8 cellular contexts compared by ENCODE assay signal in genomic region chrX:135974279-135974856, GRCh38. TPM values are rescaled to one million over a fixed set of nuclear protein-coding genes. Genes with fewer than 3 reads are reported as not detected.
DNase-seq lines count a peak whose midpoint lies in the region; TF ChIP-seq lines count a peak whose summit lies in the region.

No MANE protein-coding gene starts in this region.

- TF ChIP-seq EP300 in transverse colon (IDR thresholded peaks at IDR 0.05; ENCODE audit: low read depth): no peak

- CTCF ChIA-PET in OCI-LY7 (lab: Charles Lee; ENCODE audit: unreplicated experiment): no interaction called here
- CTCF ChIA-PET in activated naive CD4-positive, alpha-beta T cell treated with anti-CD3 and anti-CD28 coated beads, Interleukin-2, amount 10 ng/mL, durations not matched to agents 7 days and 5 days (lab: Charles Lee): interaction anchor here (1.6 kb wide), 1 partner anchor 9 kb away, joined by 3 read pairs; no protein-coding TSS in a partner anchor

- no peaks in the 10 kb centered on the region for H3K9me3 Mint-ChIP-seq in activated naive CD4-positive, alpha-beta T cell treated with anti-CD3 and anti-CD28 coated beads, Interleukin-2, amount 10 ng/mL, durations not matched to agents 7 days and 5 days

- H3K36me3 Mint-ChIP-seq in activated naive CD4-positive, alpha-beta T cell treated with anti-CD3 and anti-CD28 coated beads, Interleukin-2, amount 10 ng/mL, durations not matched to agents 7 days and 5 days: peaks cover 1% of the 10 kb centered on the region

- no peaks in the 10 kb centered on the region for H3K36me3 ChIP-seq in OCI-LY7 (ENCODE audit: insufficient read depth, low read length)
- no peaks in the 10 kb centered on the region for H3K36me3 ChIP-seq in cardiac muscle cell
- H3K36me3 ChIP-seq in transverse colon: no peaks in the 10 kb centered on the region

- peaks cover 28% of the 10 kb centered on the region for H3K79me2 ChIP-seq in OCI-LY7 (ENCODE audit: insufficient read depth, low read depth, low read length)

- no peak for TF ChIP-seq CTCF in OCI-LY7 (conservative IDR thresholded peaks at IDR 0.05; ENCODE audit: low read length)
- no peak for TF ChIP-seq CTCF in cardiac muscle cell (IDR thresholded peaks at IDR 0.05; ENCODE audit: low read depth, low read length)
- no peak for TF ChIP-seq CTCF in transverse colon (IDR thresholded peaks at IDR 0.05)

- peaks cover 31% of the 10 kb centered on the region for H3K4me1 Mint-ChIP-seq in activated naive CD4-positive, alpha-beta T cell treated with anti-CD3 and anti-CD28 coated beads, Interleukin-2, amount 10 ng/mL, durations not matched to agents 7 days and 5 days

- H3K4me3 Mint-ChIP-seq in activated naive CD4-positive, alpha-beta T cell treated with anti-CD3 and anti-CD28 coated beads, Interleukin-2, amount 10 ng/mL, durations not matched to agents 7 days and 5 days: peak overlapping the region; percentile 66

- in situ Hi-C loops in transverse colon (cut with MboI; ENCODE audit: low pct_ligation_motif_present in 1 of 4, low pct_unique_long_range_greater_than_20kb in 1 of 4, low sequenced_read_pairs in 3 of 4): no loop called here

- WGBS in transverse colon (ENCODE audit: low coverage in 1 of 2), 2 donors: 4 to 43% methylated on average over 7 to 20 of the region's 32 CpGs

- intact Hi-C loops in OCI-LY7 (cut with micrococcal nuclease; ENCODE audit: unreplicated experiment) (loop anchor here (5.0 to 10.0 kb wide), 3 partner anchors 450 to 810 kb away; partner anchors contain the start of genes ARHGEF6, HTATSF1 and INTS6L), transverse colon (cut with DNase I; ENCODE audit: low total_unique reads) (no loop called here)

- TF ChIP-seq POLR2A in transverse colon (IDR thresholded peaks at IDR 0.05): no peak

- no TSS peak for BruUV-seq in OCI-LY7 (replicated peaks; lab: Mats Ljungman, UMichigan)

- no peaks in the 10 kb centered on the region; the same call in 1 of the 2 replicates for H4K20me1 ChIP-seq in OCI-LY7 (ENCODE audit: insufficient read depth, low read length)

- peaks cover 4% of the 10 kb centered on the region for H3K27me3 Mint-ChIP-seq in activated naive CD4-positive, alpha-beta T cell treated with anti-CD3 and anti-CD28 coated beads, Interleukin-2, amount 10 ng/mL, durations not matched to agents 7 days and 5 days

- H3K27me3 ChIP-seq in cardiac muscle cell: no peaks in the 10 kb centered on the region
- no peaks in the 10 kb centered on the region for H3K27me3 ChIP-seq in transverse colon

- H3K27ac ChIP-seq in OCI-LY7 (ENCODE audit: low read depth, low read length, poor library complexity, severe bottlenecking) (no peak overlapping the region), cardiac muscle cell (no peak overlapping the region), transverse colon (peak overlapping the region; percentile 35 to 80 (median 72))

- H3K4me1 ChIP-seq in OCI-LY7 (ENCODE audit: insufficient read depth, low read length, poor library complexity, severe bottlenecking) (peaks cover 22% of the 10 kb centered on the region), cardiac muscle cell (ENCODE audit: low read depth) (no peaks in the 10 kb centered on the region), transverse colon (peaks cover 0 to 16% (median 6%) of the 10 kb centered on the region in 4 donors)

- peak overlapping the region; percentile 72 for H3K4me2 ChIP-seq in OCI-LY7 (ENCODE audit: low read length)

- peak overlapping the region; percentile 58 for H3K4me3 ChIP-seq in OCI-LY7 (ENCODE audit: low read depth, low read length, poor library complexity, severe bottlenecking)
- H3K4me3 ChIP-seq in cardiac muscle cell: peak overlapping the region; percentile 14
- peak overlapping the region in 3 of 4 donors; percentile 9 to 45 (median 21) for H3K4me3 ChIP-seq in transverse colon

- peak; percentile 22 for DNase-seq in NCI-H2029 (lab: John Stamatoyannopoulos, UW)
- DNase-seq in NCI-H2029 treated with DMSO at 0.1 percent for 48 hours (lab: John Stamatoyannopoulos, UW): no peak
- peak; percentile 75 for DNase-seq in OCI-LY7 (ENCODE audit: low spot score)
- peak; percentile 76 for DNase-seq in activated naive CD4-positive, alpha-beta T cell treated with anti-CD3 and anti-CD28 coated beads, Interleukin-2, amount 10 ng/mL, durations not matched to agents 7 days and 5 days
- peak; percentile 83 to 86 for DNase-seq in cardiac muscle cell (ENCODE audit: low read depth in 1 of 2, low spot score in 1 of 2)
- DNase-seq in pons (ENCODE audit: low spot score): peak; percentile 41
- DNase-seq in transverse colon: peak; percentile 82
- DNase-seq in NCI-H128 (lab: John Stamatoyannopoulos, UW; ENCODE audit: unreplicated experiment): no peak

- H3K9me3 ChIP-seq in OCI-LY7 (ENCODE audit: low read length): no peaks in the 10 kb centered on the region
- H3K9me3 ChIP-seq in cardiac muscle cell (ENCODE audit: low read depth): no peaks in the 10 kb centered on the region
- H3K9me3 ChIP-seq in transverse colon: no peaks in the 10 kb centered on the region

- H2AFZ ChIP-seq in OCI-LY7 (ENCODE audit: low read length): peak overlapping the region; percentile 5; the same call in 1 of the 2 replicates

- H3K9me2 ChIP-seq in OCI-LY7 (ENCODE audit: insufficient read depth, low read length): no peaks in the 10 kb centered on the region

- H3K27ac Mint-ChIP-seq in activated naive CD4-positive, alpha-beta T cell treated with anti-CD3 and anti-CD28 coated beads, Interleukin-2, amount 10 ng/mL, durations not matched to agents 7 days and 5 days: peak overlapping the region; percentile 72

- POLR2A ChIA-PET in OCI-LY7 (lab: Charles Lee): interaction anchor here (0.7 to 1.5 kb wide), 4 partner anchors 10 to 1171 kb away, joined by 3 to 6 read pairs (median 3); no protein-coding TSS in a partner anchor

RNA-seq across cellular contexts. Expression of gene MMGT1, which starts 0.6 kb away (rescaled TPM):
- 7.7 and 8.9 TPM in 2 replicates for total RNA-seq in OCI-LY7 (2014; rRNA removed; shearing (Covaris generic))
- total RNA-seq in OCI-LY7 (2022): 16.4 and 17.0 TPM in 2 replicates
- total RNA-seq in cardiac muscle cell: 8.3 and 8.5 TPM in 2 replicates
- polyA plus RNA-seq in cardiac muscle cell: 9.5 and 10.5 TPM in 2 replicates
- 10 to 100 TPM in 3 of 4 donors, 1 to 10 TPM in 1; 2.0 to 27.0 (median 15.7) TPM for total RNA-seq in transverse colon

RNA-seq across cellular contexts. Expression of gene SLC9A6, which starts 10.9 kb away (rescaled TPM):
- total RNA-seq in OCI-LY7 (2014; rRNA removed; shearing (Covaris generic)): 5.9 and 7.7 TPM in 2 replicates
- total RNA-seq in OCI-LY7 (2022) (11.1 and 12.6 TPM in 2 replicates), cardiac muscle cell (12.0 and 13.2 TPM in 2 replicates), transverse colon (10 to 100 TPM; 13.5 to 26.3 (median 21.7) TPM)
- polyA plus RNA-seq in cardiac muscle cell: 11.8 and 12.3 TPM in 2 replicates

Comparison
In these comparisons a context has a peak if more than half of its experiments do, and no peak if none do; other contexts are left out.
1. DNase-seq: peak in NCI-H2029 (single experiment), OCI-LY7 (single experiment), activated naive CD4-positive, alpha-beta T cell treated with anti-CD3 and anti-CD28 coated beads, Interleukin-2, amount 10 ng/mL, durations not matched to agents 7 days and 5 days (single experiment), cardiac muscle cell (2 of 2), pons (single experiment) and transverse colon (single experiment); none in NCI-H2029 treated with DMSO at 0.1 percent for 48 hours (single experiment) and NCI-H128 (single experiment).
2. H3K27ac ChIP-seq: peak in transverse colon (4 of 4); none in OCI-LY7 (single experiment) and cardiac muscle cell (single experiment).
3. Peak in every context shown above with its lines, with median percentiles within 50 percentile points of each other: H3K4me3 ChIP-seq.